Comparison of ENCODE assay signal across 8 cellular contexts in genomic region chr5:135398855-135399837, GRCh38. TPM values are rescaled to one million over a fixed set of nuclear protein-coding genes. Genes with fewer than 3 reads are reported as not detected.
DNase-seq lines count a peak whose midpoint lies in the region; ATAC-seq and TF ChIP-seq lines count a peak whose summit lies in the region.

Gene MACROH2A1 (minus strand): TSS chr5:135399231. CDS start chr5:135389093, 10,138 bp downstream.

- peak within 1 kb of the TSS; percentile 94 for H3K4me3 Mint-ChIP-seq in activated T-helper 2 cell treated with anti-CD3 and anti-CD28 coated beads, Interferon-gamma antibody, Interleukin-2, Interleukin-4, amounts not matched to agents 10 μg/mL and 5 μg/mL and 100 μg/mL, durations not matched to agents 14 hours and 24 hours and 36 hours (ENCODE audit: low read depth)
- peak within 1 kb of the TSS; percentile 96 to 99 (median 97) for H3K4me3 Mint-ChIP-seq in nephron
- H3K4me3 Mint-ChIP-seq in stimulated activated naive CD8-positive, alpha-beta T cell treated with anti-CD3 and anti-CD28 coated beads, Interleukin-15, Interleukin-2, amounts not matched to agents 100 ng/mL and 50 ng/mL, for 24 hours = peak within 1 kb of the TSS; percentile 89

- H3K27ac Mint-ChIP-seq in activated T-helper 2 cell treated with anti-CD3 and anti-CD28 coated beads, Interferon-gamma antibody, Interleukin-2, Interleukin-4, amounts not matched to agents 10 μg/mL and 5 μg/mL and 100 μg/mL, durations not matched to agents 14 hours and 24 hours and 36 hours = peak within 1 kb of the TSS; percentile 98
- H3K27ac Mint-ChIP-seq in nephron = peak within 1 kb of the TSS; percentile 96 to 99 (median 99)
- H3K27ac Mint-ChIP-seq in stimulated activated naive CD8-positive, alpha-beta T cell treated with anti-CD3 and anti-CD28 coated beads, Interleukin-15, Interleukin-2, amounts not matched to agents 100 ng/mL and 50 ng/mL, for 24 hours = peak within 1 kb of the TSS; percentile 92

- H3K4me1 Mint-ChIP-seq in activated T-helper 2 cell treated with anti-CD3 and anti-CD28 coated beads, Interferon-gamma antibody, Interleukin-2, Interleukin-4, amounts not matched to agents 10 μg/mL and 5 μg/mL and 100 μg/mL, durations not matched to agents 14 hours and 24 hours and 36 hours (ENCODE audit: low read depth) = peaks cover 45% of the 10 kb centered on the region
- H3K4me1 Mint-ChIP-seq in nephron = peaks cover 42% of the 10 kb centered on the region
- H3K4me1 Mint-ChIP-seq in stimulated activated naive CD8-positive, alpha-beta T cell treated with anti-CD3 and anti-CD28 coated beads, Interleukin-15, Interleukin-2, amounts not matched to agents 100 ng/mL and 50 ng/mL, for 24 hours (ENCODE audit: low read depth) = peaks cover 57% of the 10 kb centered on the region

- H3K4me1 ChIP-seq in HUES64 (ENCODE audit: insufficient read depth, low read length) = peaks cover 54% of the 10 kb centered on the region

- H3K36me3 ChIP-seq in HUES64 (ENCODE audit: insufficient read depth, low read length) = no peaks in the 10 kb centered on the region

- POLR2A ChIA-PET in RWPE1 (lab: Yijun Ruan, JAX; ENCODE audit: low non-redundant PET) = interaction anchor here (0.6 kb wide), 1 partner anchor 289 kb away, joined by 4 read pairs; no protein-coding TSS in a partner anchor

- no peaks in the 10 kb centered on the region for H3K9me3 ChIP-seq in HUES64 (ENCODE audit: insufficient read depth, low read depth, low read length)

- ATAC-seq in GM21390 (IDR thresholded peaks at IDR 0.05; ENCODE audit: unreplicated experiment) = peak; percentile 80

- under 1% methylated on average over 111 of the region's 111 CpGs for WGBS in HUES64

- H3K9ac ChIP-seq in HUES64 (ENCODE audit: low read depth, low read length) = peak within 1 kb of the TSS; percentile 87

- H3K4me3 ChIP-seq in HUES64 (ENCODE audit: low read length) (peak within 1 kb of the TSS; percentile 75), fibroblast of pulmonary artery (replicated peaks; ENCODE audit: low read depth, low read length) (peak within 1 kb of the TSS; percentile 82)

- H3K27me3 Mint-ChIP-seq in activated T-helper 2 cell treated with anti-CD3 and anti-CD28 coated beads, Interferon-gamma antibody, Interleukin-2, Interleukin-4, amounts not matched to agents 10 μg/mL and 5 μg/mL and 100 μg/mL, durations not matched to agents 14 hours and 24 hours and 36 hours (ENCODE audit: low read depth) = peaks cover 9% of the 10 kb centered on the region
- H3K27me3 Mint-ChIP-seq in nephron (ENCODE audit: low read depth) = peaks cover 12% of the 10 kb centered on the region
- H3K27me3 Mint-ChIP-seq in stimulated activated naive CD8-positive, alpha-beta T cell treated with anti-CD3 and anti-CD28 coated beads, Interleukin-15, Interleukin-2, amounts not matched to agents 100 ng/mL and 50 ng/mL, for 24 hours = peaks cover 3% of the 10 kb centered on the region

- intact Hi-C loops in activated T-helper 2 cell treated with anti-CD3 and anti-CD28 coated beads, Interferon-gamma antibody, Interleukin-2, Interleukin-4, amounts not matched to agents 10 μg/mL and 5 μg/mL and 100 μg/mL, durations not matched to agents 14 hours and 24 hours and 36 hours (cut with micrococcal nuclease) = loop anchor here (2.0 to 5.0 kb wide), 2 partner anchors 28 to 37 kb away; no protein-coding TSS in a partner anchor

- DNase-seq in DMS114 treated with DMSO at 0.1 percent for 48 hours (lab: John Stamatoyannopoulos, UW; ENCODE audit: unreplicated experiment) = peak; percentile 47
- peak; percentile 85 for DNase-seq in RWPE1 (ENCODE audit: low spot score)
- peak; percentile 81 for DNase-seq in activated T-helper 2 cell treated with anti-CD3 and anti-CD28 coated beads, Interferon-gamma antibody, Interleukin-2, Interleukin-4, amounts not matched to agents 10 μg/mL and 5 μg/mL and 100 μg/mL, durations not matched to agents 14 hours and 24 hours and 36 hours (ENCODE audit: low spot score)
- peak; percentile 85 for DNase-seq in fibroblast of pulmonary artery (ENCODE audit: low read depth)

- TF ChIP-seq CTCF in RWPE1 (conservative IDR thresholded peaks at IDR 0.05; ENCODE audit: low read depth) = no peak
- TF ChIP-seq CTCF in fibroblast of pulmonary artery (IDR thresholded peaks at IDR 0.05; ENCODE audit: low read length, missing control alignments) = no peak
- no peak for TF ChIP-seq CTCF in nephron (IDR thresholded peaks at IDR 0.05; ENCODE audit: unreplicated experiment in 3 of 3)

- CTCF ChIA-PET in RWPE1 (lab: Yijun Ruan, JAX) = interaction anchor here (0.6 to 0.7 kb wide), 2 partner anchors 167 to 666 kb away, joined by 3 to 4 read pairs; no protein-coding TSS in a partner anchor

- no peaks in the 10 kb centered on the region for H3K9me3 Mint-ChIP-seq in activated T-helper 2 cell treated with anti-CD3 and anti-CD28 coated beads, Interferon-gamma antibody, Interleukin-2, Interleukin-4, amounts not matched to agents 10 μg/mL and 5 μg/mL and 100 μg/mL, durations not matched to agents 14 hours and 24 hours and 36 hours
- no peaks in the 10 kb centered on the region for H3K9me3 Mint-ChIP-seq in nephron
- H3K9me3 Mint-ChIP-seq in stimulated activated naive CD8-positive, alpha-beta T cell treated with anti-CD3 and anti-CD28 coated beads, Interleukin-15, Interleukin-2, amounts not matched to agents 100 ng/mL and 50 ng/mL, for 24 hours = no peaks in the 10 kb centered on the region

- H3K27ac ChIP-seq in HUES64 (ENCODE audit: low read depth, low read length) = peak within 1 kb of the TSS; percentile 89
- H3K27ac ChIP-seq in RWPE1 = peak within 1 kb of the TSS; percentile 79

- H3K36me3 Mint-ChIP-seq in activated T-helper 2 cell treated with anti-CD3 and anti-CD28 coated beads, Interferon-gamma antibody, Interleukin-2, Interleukin-4, amounts not matched to agents 10 μg/mL and 5 μg/mL and 100 μg/mL, durations not matched to agents 14 hours and 24 hours and 36 hours (ENCODE audit: low read depth) = peaks cover 24% of the 10 kb centered on the region
- H3K36me3 Mint-ChIP-seq in nephron (ENCODE audit: low read depth) = no peaks in the 10 kb centered on the region
- peaks cover 22% of the 10 kb centered on the region for H3K36me3 Mint-ChIP-seq in stimulated activated naive CD8-positive, alpha-beta T cell treated with anti-CD3 and anti-CD28 coated beads, Interleukin-15, Interleukin-2, amounts not matched to agents 100 ng/mL and 50 ng/mL, for 24 hours (ENCODE audit: low read depth)

- peaks cover 84% of the 10 kb centered on the region for H3K27me3 ChIP-seq in HUES64 (ENCODE audit: insufficient read depth, low read length)

RNA-seq across cellular contexts. Expression of gene MACROH2A1, which starts in this region (rescaled TPM):
- 160 TPM for polyA plus RNA-seq in HUES64 (2013, experiment 1 of 2)
- polyA plus RNA-seq in HUES64 (2013, experiment 2 of 2) = 158 TPM
- total RNA-seq in activated T-helper 2 cell treated with anti-CD3 and anti-CD28 coated beads, Interferon-gamma antibody, Interleukin-2, Interleukin-4, amounts not matched to agents 10 μg/mL and 5 μg/mL and 100 μg/mL, durations not matched to agents 14 hours and 24 hours and 36 hours = 285 and 302 TPM in 2 replicates

Comparison
In these comparisons a context has a peak if more than half of its experiments do, and no peak if none do; other contexts are left out.
1. Peak in every context shown above with its lines: DNase-seq, ATAC-seq, H3K4me3 ChIP-seq and H3K27ac ChIP-seq.